Comparison of ENCODE assay signal across 31 cellular contexts in genomic region chr1:60101516-60101915, GRCh38. TPM values are rescaled to one million over a fixed set of nuclear protein-coding genes. Genes with fewer than 3 reads are reported as not detected.
"Had no signal": no experiment of that assay in that cellular context is flagged by ENCODE, and none has a peak within 500 bp of the region (broad histone marks: within the 10 kb centered on the region; RNA-seq: fewer than 3 reads in every experiment).

No MANE protein-coding gene starts in this region.

- H3K27ac ChIP-seq: neural progenitor cell, ovary, parathyroid adenoma, psoas muscle, right lobe of liver, sigmoid colon, thoracic aorta, thyroid gland, tibial nerve, upper lobe of left lung, vagina had no signal

- ATAC-seq: psoas muscle; right cardiac atrium; right lobe of liver; stimulated activated effector memory CD8-positive, alpha-beta T cell treated with anti-CD3 and anti-CD28 coated beads, Interleukin-12 subunit alpha, Interleukin-12 subunit beta, amount 100 ng/mL, for 72 hours; stimulated activated naive B cell treated with anti-CD40 and anti-IgM and Interleukin-4, amounts not matched to agents 10 μg/mL and 1 μg/mL and 100 μg/mL, for 72 hours had no signal

- H3K9ac ChIP-seq: neural progenitor cell, parathyroid adenoma had no signal

- H2AFZ ChIP-seq: neural progenitor cell, parathyroid adenoma had no signal

- H3K27me3 ChIP-seq: neural progenitor cell, ovary, right lobe of liver, sigmoid colon, stomach, thyroid gland, tibial nerve, upper lobe of left lung, vagina had no signal

- DNase-seq: occipital lobe; ovary; posterior cingulate gyrus; psoas muscle; right cardiac atrium; right lobe of liver; sigmoid colon; small intestine; stimulated activated CD4-positive, alpha-beta T cell treated with anti-CD3 and anti-CD28 coated beads, Interleukin-15, amount 100 ng/mL, for 24 hours; stimulated activated CD4-positive, alpha-beta T cell treated with anti-CD3 and anti-CD28 coated beads, Interleukin-2, amount 100 ng/mL, for 24 hours; stimulated activated CD4-positive, alpha-beta T cell treated with anti-CD3 and anti-CD28 coated beads, Interleukin-2, amount 100 ng/mL, for 48 hours; stimulated activated CD4-positive, alpha-beta T cell treated with anti-CD3 and anti-CD28 coated beads, Interleukin-4, amount 100 ng/mL, for 24 hours; stimulated activated naive B cell treated with anti-CD40 and anti-IgM and Interleukin-4, amounts not matched to agents 10 μg/mL and 1 μg/mL and 100 μg/mL, for 72 hours; stimulated activated naive CD4-positive, alpha-beta T cell treated with Interleukin-2 at 50 U/mL for 16 hours; stomach; thyroid gland; trophoblast cell; upper lobe of left lung had no signal

- H3K4me1 ChIP-seq: neural progenitor cell, parathyroid adenoma, psoas muscle, right lobe of liver, thyroid gland, tibial nerve, upper lobe of left lung, vagina had no signal

- FAIRE-seq: small intestine, urothelium cell line had no signal

- H3K4me3 ChIP-seq: neural progenitor cell, ovary, psoas muscle, right lobe of liver, sigmoid colon, stomach, thoracic aorta, thyroid gland, tibial nerve, upper lobe of left lung, vagina had no signal

- H3K79me2 ChIP-seq: parathyroid adenoma had no signal

- H3K9me3 ChIP-seq: ovary, psoas muscle, right lobe of liver, sigmoid colon, stomach, thoracic aorta, thyroid gland, tibial nerve, upper lobe of left lung, vagina had no signal

- H3K4me2 ChIP-seq: neural progenitor cell had no signal

- H3K36me3 ChIP-seq: neural progenitor cell, ovary, right lobe of liver, sigmoid colon, stomach, thoracic aorta, thyroid gland, tibial nerve, upper lobe of left lung, vagina had no signal

RNA-seq across cellular contexts. Expression of gene C1orf87, which starts 27.9 kb away (rescaled TPM):
- total RNA-seq: osteoblast, progenitor cell of endocrine pancreas, psoas muscle, renal cortical epithelial cell, right cardiac atrium, right lobe of liver, sigmoid colon, skeletal muscle tissue, stomach, thyroid gland, tibial nerve, ureter, vagina had no signal
- polyA plus RNA-seq: neural cell, psoas muscle, right cardiac atrium, sigmoid colon, small intestine, stomach had no signal
